Comparison of ENCODE assay signal across 14 cellular contexts in the genomic region with DNA sequence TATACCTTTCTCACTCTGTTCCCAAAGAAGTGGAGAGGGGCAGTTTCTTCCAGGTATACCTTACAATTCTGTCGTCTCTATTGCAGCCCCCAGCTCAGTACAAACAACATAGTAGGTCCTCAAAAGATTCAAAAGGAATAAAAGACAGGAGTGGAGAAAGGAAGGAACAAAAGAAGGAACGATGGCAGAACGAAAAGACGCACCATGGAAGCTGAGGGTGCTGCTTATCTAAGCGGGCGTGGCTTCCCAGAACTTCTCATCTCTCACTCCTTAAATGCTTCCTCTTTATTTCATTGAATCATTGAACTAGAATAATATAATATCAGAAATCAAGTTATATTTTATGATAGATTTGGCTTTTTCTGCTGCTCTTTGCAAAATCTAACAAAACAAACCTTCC. TPM values are rescaled to one million over a fixed set of nuclear protein-coding genes. Genes with fewer than 3 reads are reported as not detected.
"Had no signal": no experiment of that assay in that cellular context is flagged by ENCODE, and none has a peak within 500 bp of the region (broad histone marks: within the 10 kb centered on the region; RNA-seq: fewer than 3 reads in every experiment).

No MANE protein-coding gene starts in this region.

- H3K9me3 ChIP-seq: stomach, thoracic aorta had no signal

- H3K27ac ChIP-seq: thoracic aorta had no signal

- H3K4me3 ChIP-seq: hepatocyte, thoracic aorta had no signal

- ATAC-seq: left ventricle myocardium superior, T-cell had no signal

- DNase-seq: activated CD4-positive, alpha-beta T cell treated with anti-CD3 and anti-CD28 coated beads, Interleukin-2, amount 50 U/mL, for 1 hour; activated effector memory CD4-positive, alpha-beta T cell treated with Interleukin-2 at 50 U/mL for 16 hours; activated T-cell treated with anti-CD3 and anti-CD28 coated beads, Interleukin-2, amount 50 U/mL, for 1 hour; cortex of kidney; effector memory CD4-positive, alpha-beta T cell; kidney; left ventricle myocardium superior; stimulated activated CD4-positive, alpha-beta T cell treated with anti-CD3 and anti-CD28 coated beads, Interleukin-15, amount 100 ng/mL, for 24 hours; stimulated activated CD4-positive, alpha-beta T cell treated with anti-CD3 and anti-CD28 coated beads, Interleukin-4, amount 100 ng/mL, for 4 hours; stomach; T-cell had no signal

- H3K36me3 ChIP-seq: stomach, thoracic aorta had no signal

- H3K27me3 ChIP-seq: hepatocyte, stomach had no signal

RNA-seq across cellular contexts. Expression of a gene that starts 53.0 kb away (rescaled TPM):
- total RNA-seq: myocyte had no signal
